Comparison of ENCODE assay signal across 3 cellular contexts in the genomic region with DNA sequence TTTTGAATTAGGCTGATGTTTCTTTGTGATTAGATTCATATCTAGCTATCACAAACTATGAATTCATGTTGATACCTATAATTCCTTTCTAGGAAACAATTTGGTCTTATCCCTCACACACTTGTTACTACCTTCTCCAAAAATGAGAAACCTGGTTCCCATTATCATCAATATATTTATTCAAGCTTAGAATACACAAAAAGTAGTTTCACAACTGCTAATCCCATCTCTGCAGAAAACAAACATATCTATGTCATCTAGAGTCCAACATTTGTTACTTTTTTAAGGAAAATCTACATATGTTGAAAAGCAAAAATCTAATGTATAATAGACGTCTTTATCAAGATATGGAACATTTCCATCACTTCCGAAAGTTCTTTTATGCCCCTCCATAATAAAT.
TF ChIP-seq lines count a peak whose summit lies in the region.

No MANE protein-coding gene starts in this region.

TF ChIP-seq in liver, 16 proteins besides CTCF, POLR2A, EP300 and RAD21 (continued from another document):
- TF ChIP-seq ZBTB33 (IDR thresholded peaks at IDR 0.05) (no peak), YY1 (IDR thresholded peaks at IDR 0.05) (no peak)
- TF ChIP-seq, protein P1, sequence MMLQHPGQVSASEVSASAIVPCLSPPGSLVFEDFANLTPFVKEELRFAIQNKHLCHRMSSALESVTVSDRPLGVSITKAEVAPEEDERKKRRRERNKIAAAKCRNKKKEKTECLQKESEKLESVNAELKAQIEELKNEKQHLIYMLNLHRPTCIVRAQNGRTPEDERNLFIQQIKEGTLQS (IDR thresholded peaks at IDR 0.05): no peak
TF ChIP-seq in liver: peak in this region for 1.

TF ChIP-seq in HepG2, 621 proteins besides CTCF, POLR2A, EP300 and RAD21 (continued from another document):
- TF ChIP-seq, protein P2, sequence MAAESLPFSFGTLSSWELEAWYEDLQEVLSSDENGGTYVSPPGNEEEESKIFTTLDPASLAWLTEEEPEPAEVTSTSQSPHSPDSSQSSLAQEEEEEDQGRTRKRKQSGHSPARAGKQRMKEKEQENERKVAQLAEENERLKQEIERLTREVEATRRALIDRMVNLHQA (CRISPR knock-in tag; IDR thresholded peaks at IDR 0.05): no peak
- no peak for TF ChIP-seq ZNF251 (CRISPR knock-in tag; IDR thresholded peaks at IDR 0.05)
- TF ChIP-seq ZBTB7A (CRISPR knock-in tag; IDR thresholded peaks at IDR 0.05): no peak
- no peak for TF ChIP-seq TOE1 (CRISPR knock-in tag; IDR thresholded peaks at IDR 0.05)

TF ChIP-seq in SK-N-SH treated with all-trans-retinoic acid at 6 μM for 48 hours, 23 proteins besides CTCF, POLR2A, EP300 and RAD21 (continued from another document):
- TF ChIP-seq PATZ1 (CRISPR knock-in tag; IDR thresholded peaks at IDR 0.05; ENCODE audit: borderline replicate concordance) (no peak), RARB (CRISPR knock-in tag; IDR thresholded peaks at IDR 0.05) (no peak)
